In genomic region chr11:63671322-63672155, GRCh38 we compare ENCODE assay signal across 1 cellular context.
A peak's percentile ranks its signal among the peaks of the same experiment; 100 is the strongest.
TF ChIP-seq lines count a peak whose summit lies in the region.

TSS of gene ATL3 (minus strand) at chr11:63671376. CDS start at chr11:63671335, 41 bp downstream.

TF ChIP-seq in K562, 482 proteins besides CTCF, POLR2A, EP300 and RAD21 (continued from another document and continues in another):
- TF ChIP-seq PML (IDR thresholded peaks at IDR 0.05; ENCODE audit: low read length) (0 out of 2 replicates have a peak, but pooled peaks have one; percentile 28), TRIM25 (IDR thresholded peaks at IDR 0.05; ENCODE audit: borderline replicate concordance) (no peak), TCF7 (IDR thresholded peaks at IDR 0.05; ENCODE audit: borderline replicate concordance) (no peak; the same call in 1 of the 2 replicates), ZBTB49 (CRISPR knock-in tag; IDR thresholded peaks at IDR 0.05; ENCODE audit: borderline replicate concordance) (peak; percentile 100), BMI1 (IDR thresholded peaks at IDR 0.05; ENCODE audit: low read length) (no peak), ZBTB9 (CRISPR knock-in tag; IDR thresholded peaks at IDR 0.05) (peak; percentile 51), IRF9 (tag; IDR thresholded peaks at IDR 0.05) (no peak), GTF3C2 (IDR thresholded peaks at IDR 0.05; ENCODE audit: borderline replicate concordance, extremely low read depth, insufficient read length) (no peak), CREBBP (IDR thresholded peaks at IDR 0.05; ENCODE audit: low read depth, low read length) (no peak), DPF2 (IDR thresholded peaks at IDR 0.05) (no peak; the same call in 1 of the 2 replicates), RERE (CRISPR knock-in tag; IDR thresholded peaks at IDR 0.05; ENCODE audit: borderline replicate concordance) (peak; percentile 99), TAF15 (IDR thresholded peaks at IDR 0.05; ENCODE audit: low read depth, low read length) (no peak), ELF4 (CRISPR knock-in tag; IDR thresholded peaks at IDR 0.05) (no peak), CGGBP1 (CRISPR knock-in tag; IDR thresholded peaks at IDR 0.05) (0 out of 2 replicates have a peak, but pooled peaks have one; percentile 67), CSDE1 (IDR thresholded peaks at IDR 0.05) (no peak; a peak in 1 of 4 replicates), CBX3 (IDR thresholded peaks at IDR 0.05; ENCODE audit: borderline replicate concordance in 1 of 2, low read length in 2 of 2) (peak in 1 of 2 experiments; percentile 99; a peak in 2 of 3 replicates), TRIM28 (IDR thresholded peaks at IDR 0.05) (no peak), HCFC1 (IDR thresholded peaks at IDR 0.05; ENCODE audit: low read depth, low read length) (peak; percentile 97), ESRRA (IDR thresholded peaks at IDR 0.05; ENCODE audit: borderline replicate concordance, low read depth) (peak; percentile 54; the same call in 1 of the 2 replicates), ZNF408 (CRISPR knock-in tag; IDR thresholded peaks at IDR 0.05; ENCODE audit: low read depth) (no peak), BCLAF1 (IDR thresholded peaks at IDR 0.05; ENCODE audit: borderline replicate concordance in 1 of 2, control insufficient read depth in 1 of 2, low read depth in 2 of 2, low read length in 1 of 2) (peak in 1 of 2 experiments; percentile 84; a peak in 2 of 4 replicates), MCM2 (IDR thresholded peaks at IDR 0.05; ENCODE audit: low read depth) (no peak), WHSC1 (IDR thresholded peaks at IDR 0.05; ENCODE audit: low read length) (no peak), PHB2 (IDR thresholded peaks at IDR 0.05; ENCODE audit: low read depth) (no peak), RB1 (IDR thresholded peaks at IDR 0.05; ENCODE audit: low read depth) (peak; percentile 99), ETV6 (IDR thresholded peaks at IDR 0.05; ENCODE audit: borderline replicate concordance in 1 of 2, low read depth in 2 of 2, low read length in 1 of 2) (no peak), ETV6 (CRISPR knock-in tag; IDR thresholded peaks at IDR 0.05; ENCODE audit: borderline replicate concordance) (peak; percentile 100), MAFG (tag; conservative IDR thresholded peaks at IDR 0.05) (no peak), KLF6 (CRISPR knock-in tag; IDR thresholded peaks at IDR 0.05; ENCODE audit: borderline replicate concordance) (peak; percentile 37; the same call in 1 of the 2 replicates), USF2 (CRISPR knock-in tag; IDR thresholded peaks at IDR 0.05) (no peak; the same call in 1 of the 2 replicates), MEF2A (IDR thresholded peaks at IDR 0.05; ENCODE audit: control insufficient read depth, low read depth, low read length) (no peak), ZBTB2 (IDR thresholded peaks at IDR 0.05) (no peak), ZNF263 (CRISPR knock-in tag; IDR thresholded peaks at IDR 0.05; ENCODE audit: borderline replicate concordance) (peak; percentile 95), TRIM24 (IDR thresholded peaks at IDR 0.05) (peak; percentile 20 to 81; a peak in 3 of 4 replicates), MEIS2 (IDR thresholded peaks at IDR 0.05; ENCODE audit: partially characterized antibody) (peak; percentile 3), LCOR (CRISPR knock-in tag; IDR thresholded peaks at IDR 0.05) (peak; percentile 100), FOXP1 (CRISPR knock-in tag; IDR thresholded peaks at IDR 0.05) (peak; percentile 100), MYBL2 (IDR thresholded peaks at IDR 0.05; ENCODE audit: low read depth) (peak; percentile 72), MYBL2 (CRISPR knock-in tag; IDR thresholded peaks at IDR 0.05; ENCODE audit: borderline replicate concordance) (peak; percentile 95; the same call in 1 of the 2 replicates), EHMT2 (IDR thresholded peaks at IDR 0.05) (no peak)
